Comparison of ENCODE assay signal across 10 cellular contexts in the genomic region with DNA sequence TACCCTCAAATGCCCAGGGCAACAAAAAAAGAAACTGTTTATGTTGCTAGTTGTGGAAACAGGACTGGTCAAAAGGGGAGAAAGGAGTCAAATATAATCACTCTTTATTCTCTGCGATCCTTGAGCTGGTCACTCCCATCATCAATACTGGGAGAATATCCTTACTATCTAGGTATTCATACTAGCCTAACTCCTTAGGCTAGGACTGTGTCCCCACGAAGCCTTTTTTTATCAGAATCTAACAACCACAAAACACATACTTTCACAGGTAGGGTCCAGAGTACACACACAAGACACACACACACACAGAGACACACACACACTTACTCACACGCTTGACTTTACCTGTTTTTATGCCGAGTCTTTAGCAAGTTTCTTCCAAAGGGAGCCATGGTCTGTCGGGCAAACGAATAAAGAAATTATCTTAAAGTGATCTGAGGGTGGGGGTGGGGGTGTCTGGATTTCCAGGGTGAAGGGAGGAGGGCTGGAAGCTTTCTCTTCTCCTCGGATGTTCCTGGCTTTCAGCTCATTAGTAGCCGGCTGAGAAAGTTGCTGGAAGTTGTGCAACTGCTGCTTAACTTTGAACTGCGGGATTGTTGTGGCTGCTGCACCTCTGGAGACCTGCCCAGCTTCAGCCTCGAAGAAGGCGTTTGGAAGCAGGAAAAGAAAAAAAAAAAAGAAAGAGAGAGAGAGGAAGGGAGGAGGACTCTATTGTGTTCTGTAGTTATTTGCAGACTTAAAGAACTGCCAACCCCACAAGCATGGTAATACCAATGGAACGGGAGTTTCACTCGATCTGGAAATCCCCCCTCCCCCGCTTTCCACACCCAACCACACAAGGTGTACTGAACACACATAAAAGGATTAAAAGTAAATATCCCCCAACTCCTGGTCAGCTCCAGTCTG. TPM values are rescaled to one million over a fixed set of nuclear protein-coding genes. Genes with fewer than 3 reads are reported as not detected.
DNase-seq lines count a peak whose midpoint lies in the region; ATAC-seq and TF ChIP-seq lines count a peak whose summit lies in the region.
"Had no signal": no experiment of that assay in that cellular context is flagged by ENCODE, and none has a peak within 500 bp of the region (broad histone marks: within the 10 kb centered on the region; RNA-seq: fewer than 3 reads in every experiment).

RASSF9 (minus strand) TSS at position 600 of the 906 bp plus-strand sequence; CDS start at position 392, 208 bp downstream.

- H3K9me3 ChIP-seq in A673 (ENCODE audit: low read depth, low read length, poor library complexity, severe bottlenecking) = no peaks in the 10 kb centered on the region

- peak; percentile 39 for DNase-seq in A673 (ENCODE audit: low spot score)
- peak; percentile 13 for DNase-seq in LHCN-M2 (ENCODE audit: low read depth)
- no peak for DNase-seq in endothelial cell (ENCODE audit: low spot score)
- peak; percentile 61 for DNase-seq in midbrain (lab: John Stamatoyannopoulos, UW)
- no peak for DNase-seq in glutamatergic neuron
- DNase-seq in NCI-H2196 treated with DMSO at 0.1 percent for 48 hours (lab: John Stamatoyannopoulos, UW; ENCODE audit: unreplicated experiment) = no peak
- DNase-seq in NCI-H1694 (lab: John Stamatoyannopoulos, UW) = no peak
- DNase-seq: NCI-H1105 had no signal

- peaks cover 6% of the 10 kb centered on the region for H3K4me1 Mint-ChIP-seq in endothelial cell (ENCODE audit: unreplicated experiment)
- no peaks in the 10 kb centered on the region for H3K4me1 Mint-ChIP-seq in glutamatergic neuron (ENCODE audit: low read depth, unreplicated experiment)

- H3K27me3 ChIP-seq in A673 (replicated peaks; ENCODE audit: insufficient read depth, low read depth, low read length, poor library complexity) = no peaks in the 10 kb centered on the region

- BruUV-seq in A673 (replicated peaks; lab: Mats Ljungman, UMichigan) = no TSS peak

- no peak within 1 kb of the TSS for H3K4me3 ChIP-seq in A673 (ENCODE audit: low read depth, low read length, poor library complexity, severe bottlenecking)

- H3K4me1 ChIP-seq in A673 (ENCODE audit: insufficient read depth, low read length, poor library complexity, severe bottlenecking) = peaks cover 21% of the 10 kb centered on the region

- TF ChIP-seq CTCF in A673 (conservative IDR thresholded peaks at IDR 0.05; ENCODE audit: low read depth, low read length) = no peak
- TF ChIP-seq CTCF in endothelial cell (IDR thresholded peaks at IDR 0.05; ENCODE audit: unreplicated experiment) = no peak
- TF ChIP-seq CTCF in glutamatergic neuron (IDR thresholded peaks at IDR 0.05; ENCODE audit: partially characterized antibody, unreplicated experiment) = no peak

- peak within 1 kb of the TSS; percentile 89 for H3K27ac Mint-ChIP-seq in endothelial cell (ENCODE audit: unreplicated experiment)
- H3K27ac Mint-ChIP-seq in glutamatergic neuron (ENCODE audit: unreplicated experiment) = no peak within 1 kb of the TSS

- no peak for ATAC-seq in HG02642 (IDR thresholded peaks at IDR 0.05; ENCODE audit: poor library complexity, unreplicated experiment)

- H3K27me3 Mint-ChIP-seq in endothelial cell (ENCODE audit: unreplicated experiment) (peaks cover 2% of the 10 kb centered on the region), glutamatergic neuron (ENCODE audit: unreplicated experiment) (no peaks in the 10 kb centered on the region)

- no peak within 1 kb of the TSS for H3K27ac ChIP-seq in A673 (ENCODE audit: low read depth, low read length, poor library complexity, severe bottlenecking)
- H3K27ac ChIP-seq: C4-2B had no signal

- H3K4me3 Mint-ChIP-seq in endothelial cell (ENCODE audit: unreplicated experiment) (peak within 1 kb of the TSS; percentile 87), glutamatergic neuron (ENCODE audit: unreplicated experiment) (no peak within 1 kb of the TSS)

- no peaks in the 10 kb centered on the region for H3K36me3 ChIP-seq in A673 (ENCODE audit: insufficient read depth, low read length, poor library complexity, severe bottlenecking)

- intact Hi-C loops in A673 (cut with micrococcal nuclease; ENCODE audit: unreplicated experiment) = no loop called here

- H3K9me3 Mint-ChIP-seq in endothelial cell (ENCODE audit: unreplicated experiment) = no peaks in the 10 kb centered on the region
- H3K9me3 Mint-ChIP-seq in glutamatergic neuron (ENCODE audit: unreplicated experiment) = no peaks in the 10 kb centered on the region

- POLR2A ChIA-PET in A673 (lab: Charles Lee; ENCODE audit: low non-redundant PET) = no interaction called here

- CTCF ChIA-PET in A673 (lab: Charles Lee) = interaction anchor here (0.5 kb wide), 1 partner anchor 981 kb away, joined by 6 read pairs; no protein-coding TSS in a partner anchor

- H3K36me3 Mint-ChIP-seq in endothelial cell (ENCODE audit: low read depth, unreplicated experiment) = no peaks in the 10 kb centered on the region
- H3K36me3 Mint-ChIP-seq in glutamatergic neuron (ENCODE audit: unreplicated experiment) = no peaks in the 10 kb centered on the region

RNA-seq across cellular contexts. Expression of gene RASSF9, which starts in this region (rescaled TPM):
- total RNA-seq in A673 (2021) (0.09 and 0.19 TPM in 2 replicates), LHCN-M2 (2014; rRNA removed) (not detected in 2 replicates), endothelial cell (ENCODE audit: unreplicated experiment) (2.2 TPM), glutamatergic neuron (ENCODE audit: unreplicated experiment) (not detected)
- 0.01 TPM for polyA plus RNA-seq in LHCN-M2 (2012)

Comparison
In these comparisons a context has a peak if more than half of its experiments do, and no peak if none do; other contexts are left out.
1. Peak in DNase-seq in A673; RNA of the gene not detected or under 1 TPM.
2. Peak in DNase-seq in LHCN-M2; RNA of the gene not detected or under 1 TPM.